19 cellular contexts compared by ENCODE assay signal in genomic region chr10:127102176-127102575, GRCh38.
DNase-seq lines count a peak whose midpoint lies in the region; ATAC-seq and TF ChIP-seq lines count a peak whose summit lies in the region.
"Had no signal": no experiment of that assay in that cellular context is flagged by ENCODE, and none has a peak within 500 bp of the region (broad histone marks: within the 10 kb centered on the region; RNA-seq: fewer than 3 reads in every experiment).

No MANE protein-coding gene starts in this region.

- H3K9ac ChIP-seq in mammary epithelial cell (ENCODE audit: insufficient read depth, low read length) = no peak overlapping the region
- H3K9ac ChIP-seq: KMS-11 had no signal

- 82% methylated on average over 3 of the region's 3 CpGs for WGBS in mammary epithelial cell (ENCODE audit: low coverage, missing lambda C conversion rate)

- dilution Hi-C loops in mammary epithelial cell (cut with HindIII; ENCODE audit: low sequenced_read_pairs) = no loop called here

- no peaks in the 10 kb centered on the region for H4K20me1 ChIP-seq in mammary epithelial cell (ENCODE audit: insufficient read depth, low read length)

- no peaks in the 10 kb centered on the region for H3K4me1 ChIP-seq in mammary epithelial cell (ENCODE audit: insufficient read depth, low read length)

- CTCF ChIA-PET in mammary epithelial cell (lab: Charles Lee; ENCODE audit: low non-redundant PET) = no interaction called here

- H3K9me3 ChIP-seq in mammary epithelial cell (replicated peaks; ENCODE audit: insufficient read depth, low read length) = no peaks in the 10 kb centered on the region

- BruUV-seq in mammary epithelial cell (replicated peaks; lab: Mats Ljungman, UMichigan) = no TSS peak

- H3K4me3 ChIP-seq in mammary epithelial cell (replicated peaks in 1 of 3; ENCODE audit: insufficient read depth in 1 of 3, low read depth in 2 of 3, low read length in 3 of 3) = no peak overlapping the region
- H3K4me3 ChIP-seq: SK-N-MC had no signal

- no peaks in the 10 kb centered on the region for H3K27me3 ChIP-seq in mammary epithelial cell (ENCODE audit: insufficient read depth, low read length)

- peak; percentile 17 for DNase-seq in SIG-M5 treated with dmso at 0.1 percent for 504 hours (lab: John Stamatoyannopoulos, UW; ENCODE audit: unreplicated experiment)
- DNase-seq in SIG-M5 (lab: John Stamatoyannopoulos, UW) = no peak
- DNase-seq in NCI-H510A treated with DMSO at 0.1 percent for 48 hours (lab: John Stamatoyannopoulos, UW) = peak; percentile 81
- DNase-seq in mammary epithelial cell = peak; percentile 33
- DNase-seq in cerebellar nuclear complex (lab: John Stamatoyannopoulos, UW) = no peak
- DNase-seq: EL, GF-D8, H7, IMR-90, NCI-H187, Right ventricle myocardium superior, SW 1271, T-helper 17 cell had no signal

- intact Hi-C loops in mammary epithelial cell (cut with micrococcal nuclease) = no loop called here

- ATAC-seq in GM21825 (IDR thresholded peaks at IDR 0.05; ENCODE audit: unreplicated experiment) (no peak), GM21723 (IDR thresholded peaks at IDR 0.05; ENCODE audit: unreplicated experiment) (no peak)
- ATAC-seq: T-helper 17 cell had no signal

- no peak overlapping the region for H2AFZ ChIP-seq in mammary epithelial cell (ENCODE audit: low read depth, low read length)

- no peak overlapping the region for H3K27ac ChIP-seq in mammary epithelial cell (ENCODE audit: insufficient read depth, low read depth, low read length)
- H3K27ac ChIP-seq: C4-2B, HL-60, KMS-11, SK-N-MC had no signal

- no peak overlapping the region for H3K4me2 ChIP-seq in mammary epithelial cell (ENCODE audit: insufficient read depth, low read depth, low read length)
- H3K4me2 ChIP-seq: KMS-11 had no signal

- in situ Hi-C loops in mammary epithelial cell (cut with MboI; ENCODE audit: low sequenced_read_pairs in 2 of 2) = no loop called here

- TF ChIP-seq CTCF in mammary epithelial cell (conservative IDR thresholded peaks at IDR 0.05 in 1 of 2, IDR thresholded peaks at IDR 0.05 in 1 of 2; ENCODE audit: extremely low read depth in 1 of 2, insufficient read depth in 1 of 2, low read depth in 1 of 2, low read length in 2 of 2) = no peak

- peaks cover 6% of the 10 kb centered on the region for H3K36me3 ChIP-seq in mammary epithelial cell (ENCODE audit: insufficient read depth, low read length)

- no peaks in the 10 kb centered on the region for H3K79me2 ChIP-seq in mammary epithelial cell (ENCODE audit: insufficient read depth, low read length)

Comparison
In these comparisons a context has a peak if more than half of its experiments do, and no peak if none do; other contexts are left out.
1. DNase-seq: peak in SIG-M5 treated with dmso at 0.1 percent for 504 hours (single experiment), NCI-H510A treated with DMSO at 0.1 percent for 48 hours (single experiment) and mammary epithelial cell (single experiment); none in SIG-M5 (single experiment) and cerebellar nuclear complex (0 of 2).